8 cellular contexts compared by ENCODE assay signal in the genomic region with DNA sequence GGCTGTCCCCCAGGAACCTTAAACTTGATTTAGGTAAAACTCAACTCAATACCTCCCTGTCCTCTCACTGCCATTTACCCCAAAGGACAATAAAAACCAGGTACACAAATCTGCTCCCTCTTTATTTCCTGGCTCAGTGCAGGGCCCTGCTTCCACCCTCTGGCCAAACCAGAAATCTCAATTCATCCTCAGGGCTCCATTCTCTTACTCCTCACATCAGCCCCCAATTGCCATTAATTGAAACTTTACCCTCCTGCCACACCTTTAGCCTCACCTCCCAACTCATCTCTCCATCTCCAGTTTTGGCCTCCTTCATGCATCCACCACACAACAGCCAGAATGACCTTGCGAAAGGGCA. TPM values are rescaled to one million over a fixed set of nuclear protein-coding genes. Genes with fewer than 3 reads are reported as not detected.
DNase-seq lines count a peak whose midpoint lies in the region; ATAC-seq and TF ChIP-seq lines count a peak whose summit lies in the region.

No MANE protein-coding gene starts in this region.

- no peak for ATAC-seq in GM19395 (IDR thresholded peaks at IDR 0.05; ENCODE audit: unreplicated experiment)

- H3K27ac Mint-ChIP-seq in activated T-cell treated with anti-CD3 and anti-CD28 coated beads, Interleukin-2, amount 50 U/mL, for 24 hours = peak overlapping the region; percentile 97
- peak overlapping the region; percentile 95 for H3K27ac Mint-ChIP-seq in stimulated activated naive CD8-positive, alpha-beta T cell treated with anti-CD3 and anti-CD28 coated beads, Interleukin-15, Interleukin-2, amounts not matched to agents 100 ng/mL and 50 ng/mL, for 24 hours

- peak overlapping the region; percentile 61 for H3K27ac ChIP-seq in KOPT-K1 (ENCODE audit: low read depth, low read length, poor library complexity, severe bottlenecking)
- no peak overlapping the region for H3K27ac ChIP-seq in prostate gland

- no peaks in the 10 kb centered on the region for H3K27me3 Mint-ChIP-seq in activated T-cell treated with anti-CD3 and anti-CD28 coated beads, Interleukin-2, amount 50 U/mL, for 24 hours
- H3K27me3 Mint-ChIP-seq in stimulated activated naive CD8-positive, alpha-beta T cell treated with anti-CD3 and anti-CD28 coated beads, Interleukin-15, Interleukin-2, amounts not matched to agents 100 ng/mL and 50 ng/mL, for 24 hours = no peaks in the 10 kb centered on the region

- H3K36me3 ChIP-seq in KOPT-K1 (ENCODE audit: insufficient read depth, low read length) (peaks cover 17% of the 10 kb centered on the region; the same call in 1 of the 2 replicates), prostate gland (no peaks in the 10 kb centered on the region)

- H3K36me3 Mint-ChIP-seq in activated T-cell treated with anti-CD3 and anti-CD28 coated beads, Interleukin-2, amount 50 U/mL, for 24 hours (ENCODE audit: low read depth) = peaks cover 38% of the 10 kb centered on the region
- peaks cover 30% of the 10 kb centered on the region for H3K36me3 Mint-ChIP-seq in stimulated activated naive CD8-positive, alpha-beta T cell treated with anti-CD3 and anti-CD28 coated beads, Interleukin-15, Interleukin-2, amounts not matched to agents 100 ng/mL and 50 ng/mL, for 24 hours (ENCODE audit: low read depth)

- peak overlapping the region; percentile 80 for H3K4me3 Mint-ChIP-seq in activated T-cell treated with anti-CD3 and anti-CD28 coated beads, Interleukin-2, amount 50 U/mL, for 24 hours
- peak overlapping the region; percentile 82 for H3K4me3 Mint-ChIP-seq in stimulated activated naive CD8-positive, alpha-beta T cell treated with anti-CD3 and anti-CD28 coated beads, Interleukin-15, Interleukin-2, amounts not matched to agents 100 ng/mL and 50 ng/mL, for 24 hours

- WGBS in prostate gland = 100% methylated on average over 1 of the region's 1 CpG

- no peak for TF ChIP-seq POLR2A in prostate gland (IDR thresholded peaks at IDR 0.05)

- no peaks in the 10 kb centered on the region for H3K27me3 ChIP-seq in prostate gland (replicated peaks; ENCODE audit: insufficient read depth)

- H3K9me3 ChIP-seq in KOPT-K1 (ENCODE audit: insufficient read depth, low read length, poor library complexity, severe bottlenecking) (no peaks in the 10 kb centered on the region), prostate gland (no peaks in the 10 kb centered on the region)

- no peaks in the 10 kb centered on the region for H3K9me3 Mint-ChIP-seq in activated T-cell treated with anti-CD3 and anti-CD28 coated beads, Interleukin-2, amount 50 U/mL, for 24 hours
- no peaks in the 10 kb centered on the region for H3K9me3 Mint-ChIP-seq in stimulated activated naive CD8-positive, alpha-beta T cell treated with anti-CD3 and anti-CD28 coated beads, Interleukin-15, Interleukin-2, amounts not matched to agents 100 ng/mL and 50 ng/mL, for 24 hours

- no peak for TF ChIP-seq CTCF in prostate gland (IDR thresholded peaks at IDR 0.05)

- no peaks in the 10 kb centered on the region for H3K4me1 ChIP-seq in prostate gland (replicated peaks)

- no peak for DNase-seq in activated T-cell treated with anti-CD3 and anti-CD28 coated beads, Interleukin-2, amount 50 U/mL, for 24 hours
- DNase-seq in activated T-cell treated with anti-CD3 and anti-CD28 coated beads, Interleukin-2, amount 50 U/mL, for 1 hour = no peak
- DNase-seq in germinal center (ENCODE audit: low spot score) (peak; percentile 11), NOMO-1 treated with DMSO at 0.1 percent for 48 hours (lab: John Stamatoyannopoulos, UW; ENCODE audit: unreplicated experiment) (no peak), prostate gland (ENCODE audit: low spot score) (no peak)

- no peak overlapping the region for H3K4me3 ChIP-seq in prostate gland

- H3K4me1 Mint-ChIP-seq in activated T-cell treated with anti-CD3 and anti-CD28 coated beads, Interleukin-2, amount 50 U/mL, for 24 hours (ENCODE audit: low read depth) = peaks cover 71% of the 10 kb centered on the region
- H3K4me1 Mint-ChIP-seq in stimulated activated naive CD8-positive, alpha-beta T cell treated with anti-CD3 and anti-CD28 coated beads, Interleukin-15, Interleukin-2, amounts not matched to agents 100 ng/mL and 50 ng/mL, for 24 hours (ENCODE audit: low read depth) = peaks cover 73% of the 10 kb centered on the region

- intact Hi-C loops in prostate gland (cut with DNase I) = no loop called here

RNA-seq across cellular contexts. Expression of a gene that starts 10.5 kb away (rescaled TPM):
- total RNA-seq in prostate gland = 10 to 100 TPM in 1 of 2 donors, 1 to 10 TPM in 1; 8.1 to 13.6 TPM
